ENCODE assay signal across 12 cellular contexts in the genomic region with DNA sequence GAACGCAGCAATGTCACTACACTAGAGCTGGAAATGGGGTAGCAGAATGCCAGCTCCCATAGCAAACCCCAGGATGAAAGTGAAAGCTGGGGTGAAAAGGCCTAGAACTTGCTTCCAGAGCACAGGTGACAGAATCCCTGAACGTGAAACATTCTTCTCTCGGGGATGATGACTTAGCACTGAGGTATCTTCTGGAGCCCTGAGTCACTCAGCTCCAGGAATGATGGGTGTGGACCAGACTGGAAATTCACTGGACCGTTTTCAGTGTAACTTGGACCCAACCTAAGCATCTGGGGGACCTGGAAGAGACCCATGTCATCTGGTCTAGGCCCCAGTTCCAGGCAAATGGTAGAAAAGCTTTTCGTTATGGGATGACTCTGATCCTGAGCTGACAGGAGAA.
DNase-seq lines count a peak whose midpoint lies in the region; ATAC-seq and TF ChIP-seq lines count a peak whose summit lies in the region.
"Had no signal": no experiment of that assay in that cellular context is flagged by ENCODE, and none has a peak within 500 bp of the region (broad histone marks: within the 10 kb centered on the region; RNA-seq: fewer than 3 reads in every experiment).

No MANE protein-coding gene starts in this region.

- no peak for TF ChIP-seq CTCF in brain microvascular endothelial cell (IDR thresholded peaks at IDR 0.05; ENCODE audit: low read depth, low read length, missing control alignments)
- no peak for TF ChIP-seq CTCF in GM13976 (IDR thresholded peaks at IDR 0.05; ENCODE audit: borderline replicate concordance, control extremely low read depth, extremely low read depth, insufficient read depth, missing control alignments)

- ATAC-seq in stimulated activated naive CD8-positive, alpha-beta T cell treated with anti-CD3 and anti-CD28 coated beads, Interleukin-15, Interleukin-2, amounts not matched to agents 100 U/mL and 50 U/mL, for 24 hours = no peak
- ATAC-seq: T-helper 17 cell had no signal

- in situ Hi-C loops in brain microvascular endothelial cell (cut with HindIII; ENCODE audit: low pct_ligation_motif_present, low sequenced_read_pairs) (no loop called here), GM13976 (cut with MboI; ENCODE audit: low sequenced_read_pairs, unreplicated experiment) (no loop called here)

- no peaks in the 10 kb centered on the region for H3K27me3 ChIP-seq in brain microvascular endothelial cell (replicated peaks)

- no peaks in the 10 kb centered on the region for H3K36me3 ChIP-seq in brain microvascular endothelial cell (replicated peaks)

- peak; percentile 80 for DNase-seq in AG08395 (ENCODE audit: low spot score)
- peak; percentile 79 for DNase-seq in HS-5 (ENCODE audit: low read depth)
- peak; percentile 14 for DNase-seq in brain microvascular endothelial cell
- peak; percentile 95 for DNase-seq in kidney tubule cell (ENCODE audit: low spot score)
- no peak for DNase-seq in GM13976 (ENCODE audit: low spot score)
- DNase-seq in NCI-H1048 (lab: John Stamatoyannopoulos, UW) = no peak
- no peak for DNase-seq in stimulated activated naive CD8-positive, alpha-beta T cell treated with anti-CD3 and anti-CD28 coated beads, Interleukin-15, Interleukin-2, amounts not matched to agents 100 U/mL and 50 U/mL, for 24 hours
- DNase-seq in NCI-H82 treated with DMSO at 0.1 percent for 48 hours (lab: John Stamatoyannopoulos, UW; ENCODE audit: unreplicated experiment) = no peak
- DNase-seq: activated CD4-positive, alpha-beta T cell treated with anti-CD3 and anti-CD28 coated beads, Interleukin-2, amount 50 U/mL, for 1 hour; activated effector memory CD4-positive, alpha-beta T cell treated with anti-CD3 and anti-CD28 coated beads, Interleukin-2, amount 50 U/mL, for 16 hours; NCI-H2171; T-helper 17 cell had no signal

- no peak overlapping the region for H3K27ac ChIP-seq in brain microvascular endothelial cell

- no peak overlapping the region for H3K4me3 ChIP-seq in brain microvascular endothelial cell (ENCODE audit: low read depth, low read length)

Comparison
In these comparisons a context has a peak if more than half of its experiments do, and no peak if none do; other contexts are left out.
1. DNase-seq: peak in AG08395 (single experiment), HS-5 (single experiment), brain microvascular endothelial cell (single experiment) and kidney tubule cell (single experiment); none in GM13976 (single experiment), NCI-H1048 (single experiment), stimulated activated naive CD8-positive, alpha-beta T cell treated with anti-CD3 and anti-CD28 coated beads, Interleukin-15, Interleukin-2, amounts not matched to agents 100 U/mL and 50 U/mL, for 24 hours (single experiment) and NCI-H82 treated with DMSO at 0.1 percent for 48 hours (single experiment).